29 cellular contexts compared by ENCODE assay signal in the genomic region with DNA sequence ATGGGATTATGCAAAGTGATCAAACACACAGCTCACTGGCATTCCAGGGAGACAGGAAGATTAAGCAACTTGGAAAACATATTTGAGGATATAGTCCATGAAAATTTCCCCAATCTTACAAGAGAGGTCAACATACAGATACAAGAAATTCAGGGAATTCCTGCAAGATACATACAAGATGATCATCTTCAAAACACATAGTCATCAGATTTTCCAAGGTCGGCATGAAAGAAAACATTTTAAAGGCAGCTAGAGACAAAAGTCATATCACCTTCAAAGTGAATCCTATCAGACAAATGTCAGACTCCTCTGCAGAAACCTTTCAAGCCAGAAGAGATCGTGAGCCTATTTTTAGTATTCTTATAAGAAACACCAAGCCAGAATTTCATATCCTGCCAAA.
DNase-seq lines count a peak whose midpoint lies in the region; ATAC-seq, FAIRE-seq and TF ChIP-seq lines count a peak whose summit lies in the region.
"Had no signal": no experiment of that assay in that cellular context is flagged by ENCODE, and none has a peak within 500 bp of the region (broad histone marks: within the 10 kb centered on the region; RNA-seq: fewer than 3 reads in every experiment).

No MANE protein-coding gene starts in this region.

- in situ Hi-C loops in HepG2 (cut with HindIII; ENCODE audit: extremely low pct_ligation_motif_present, low pct_unique_long_range_greater_than_20kb) = no loop called here

- no peak overlapping the region for H2AFZ ChIP-seq in HepG2 (ENCODE audit: low read length)

- no peak overlapping the region for H3K4me2 ChIP-seq in HepG2 (ENCODE audit: low read depth, low read length)
- H3K4me2 ChIP-seq: A549; BLaER1; BLaER1 treated with 17β-estradiol and CSF1 and Interleukin-3, amounts not matched to agents 10 nM and 100 nM had no signal

- H3K9me3 ChIP-seq in HepG2 (ENCODE audit: low read length) (no peaks in the 10 kb centered on the region), right lobe of liver (no peaks in the 10 kb centered on the region)
- H3K9me3 ChIP-seq: A549, BE2C, BLaER1, Caco-2 had no signal

- H3K4me1 ChIP-seq in HepG2 (ENCODE audit: insufficient read depth, low read length) = no peaks in the 10 kb centered on the region
- no peaks in the 10 kb centered on the region for H3K4me1 ChIP-seq in right lobe of liver
- H3K4me1 ChIP-seq: A549, BE2C, Caco-2 had no signal

- BruUV-seq in HepG2 (replicated peaks; lab: Mats Ljungman, UMichigan) = no TSS peak

- H3K27me3 ChIP-seq in HepG2 (ENCODE audit: control insufficient read depth in 1 of 2, insufficient read depth in 2 of 2, low read length in 2 of 2) (no peaks in the 10 kb centered on the region), right lobe of liver (no peaks in the 10 kb centered on the region)
- H3K27me3 ChIP-seq: BE2C; BLaER1; BLaER1 treated with 17β-estradiol and CSF1 and Interleukin-3, amounts not matched to agents 10 nM and 100 nM had no signal

- H3K27ac ChIP-seq in HepG2 (ENCODE audit: extremely low read length, insufficient read depth, low read length) = no peak overlapping the region
- H3K27ac ChIP-seq in right lobe of liver = no peak overlapping the region
- H3K27ac ChIP-seq: 22Rv1; A549; BLaER1; BLaER1 treated with 17β-estradiol and CSF1 and Interleukin-3, amounts not matched to agents 10 nM and 100 nM; C4-2B had no signal

- DNase-seq in HepG2 (ENCODE audit: low spot score) (no peak), right lobe of liver (no peak)
- DNase-seq: 8988T; ACHN; AML-193; BE2C; C1 segment of cervical spinal cord; Caco-2; Calu3; CD4-positive, alpha-beta memory T cell; CD4-positive, alpha-beta T cell; CD4-positive, CD25-positive, alpha-beta regulatory T cell; CD8-positive, alpha-beta memory T cell; CD8-positive, alpha-beta T cell; COR-L47; DMS 273 treated with DMSO at 0.1 percent for 48 hours; DMS153; DMS53; DMS79; DMS79 treated with DMSO at 0.1 percent for 48 hours; DND-41; EL had no signal

- no peaks in the 10 kb centered on the region for H4K20me1 ChIP-seq in HepG2 (ENCODE audit: insufficient read depth, low read length)
- H4K20me1 ChIP-seq: BLaER1; BLaER1 treated with 17β-estradiol and CSF1 and Interleukin-3, amounts not matched to agents 10 nM and 100 nM had no signal

- TF ChIP-seq CTCF in HepG2 (CRISPR knock-in tag; IDR thresholded peaks at IDR 0.05) = no peak
- no peak for TF ChIP-seq CTCF in right lobe of liver (IDR thresholded peaks at IDR 0.05)

- POLR2A ChIA-PET in HepG2 (lab: Yijun Ruan, JAX) = no interaction called here

- H3K36me3 ChIP-seq in HepG2 (replicated peaks in 1 of 2; ENCODE audit: control insufficient read depth in 1 of 2, insufficient read depth in 2 of 2, low read length in 2 of 2) = no peaks in the 10 kb centered on the region
- no peaks in the 10 kb centered on the region for H3K36me3 ChIP-seq in right lobe of liver
- H3K36me3 ChIP-seq: BE2C; BLaER1; BLaER1 treated with 17β-estradiol and CSF1 and Interleukin-3, amounts not matched to agents 10 nM and 100 nM had no signal

- ATAC-seq in HepG2 = no peak
- ATAC-seq in right lobe of liver = no peak
- ATAC-seq: A549; CD8-positive, alpha-beta T cell had no signal

- WGBS in HepG2 (ENCODE audit: low lambda C conversion rate) = 0% methylated on average over 2 of the region's 2 CpGs
- WGBS in right lobe of liver (ENCODE audit: insufficient coverage, low coverage, low lambda C conversion rate, missing lambda C conversion rate) = 55% methylated on average over 2 of the region's 2 CpGs

- TF ChIP-seq POLR2A in HepG2 (IDR thresholded peaks at IDR 0.05; ENCODE audit: insufficient read depth in 1 of 2, low read depth in 2 of 2, low read length in 2 of 2) = no peak
- TF ChIP-seq POLR2A in right lobe of liver (IDR thresholded peaks at IDR 0.05) = no peak

- no peak for FAIRE-seq in HepG2 (lab: Jason Lieb, UNC)
- FAIRE-seq: A204.1, A549, D721Med had no signal

- intact Hi-C loops in HepG2 (cut with micrococcal nuclease; ENCODE audit: unreplicated experiment) (no loop called here), right lobe of liver (cut with DNase I) (no loop called here)

- H3K79me2 ChIP-seq in HepG2 (ENCODE audit: insufficient read depth, low read length) = no peaks in the 10 kb centered on the region

- CTCF ChIA-PET in HepG2 (lab: Yijun Ruan, JAX; ENCODE audit: low intra/inter-chr PET ratio, low total read pairs) = no interaction called here

- TF ChIP-seq RAD21 in HepG2 (CRISPR knock-in tag; IDR thresholded peaks at IDR 0.05) = no peak

- no peak for TF ChIP-seq EP300 in HepG2 (IDR thresholded peaks at IDR 0.05; ENCODE audit: low read depth in 2 of 2, low read length in 2 of 2)
- TF ChIP-seq EP300 in HepG2 (CRISPR knock-in tag; IDR thresholded peaks at IDR 0.05; ENCODE audit: borderline replicate concordance) = no peak

- no peak overlapping the region for H3K9ac ChIP-seq in HepG2 (ENCODE audit: insufficient read depth, low read depth, low read length)
- H3K9ac ChIP-seq: BLaER1; BLaER1 treated with 17β-estradiol and CSF1 and Interleukin-3, amounts not matched to agents 10 nM and 100 nM had no signal

- H3K4me3 ChIP-seq in HepG2 (replicated peaks in 1 of 3; ENCODE audit: insufficient read depth in 1 of 3, low read depth in 2 of 3, low read length in 3 of 3) (no peak overlapping the region), right lobe of liver (no peak overlapping the region)
- H3K4me3 ChIP-seq: A549; BLaER1; BLaER1 treated with 17β-estradiol and CSF1 and Interleukin-3, amounts not matched to agents 10 nM and 100 nM had no signal

TF ChIP-seq in HepG2, 621 proteins besides CTCF, POLR2A, EP300 and RAD21:
- no peak for TF ChIP-seq U2AF1 (optimal IDR thresholded peaks at IDR 0.05; ENCODE audit: low read depth, low read length)
- TF ChIP-seq ISL2 (CRISPR knock-in tag; IDR thresholded peaks at IDR 0.05) = no peak
- peak; percentile 63 for TF ChIP-seq MAFF (IDR thresholded peaks at IDR 0.05; ENCODE audit: low read depth, low read length)
- no peak for TF ChIP-seq ZNF773 (CRISPR knock-in tag; IDR thresholded peaks at IDR 0.05; ENCODE audit: borderline replicate concordance)
- TF ChIP-seq MBNL3 (CRISPR knock-in tag; conservative IDR thresholded peaks at IDR 0.05) = no peak
- TF ChIP-seq CBX1 (IDR thresholded peaks at IDR 0.05; ENCODE audit: low read depth) = no peak
- TF ChIP-seq MAFK (conservative IDR thresholded peaks at IDR 0.05 in 1 of 2, IDR thresholded peaks at IDR 0.05 in 1 of 2; ENCODE audit: low read length in 2 of 2) = peak; percentile 65 to 71
- no peak for TF ChIP-seq CENPT (CRISPR knock-in tag; IDR thresholded peaks at IDR 0.05; ENCODE audit: low read depth)
- no peak for TF ChIP-seq RBFOX2 (IDR thresholded peaks at IDR 0.05; ENCODE audit: low read depth, low read length)
- TF ChIP-seq, protein P1, sequence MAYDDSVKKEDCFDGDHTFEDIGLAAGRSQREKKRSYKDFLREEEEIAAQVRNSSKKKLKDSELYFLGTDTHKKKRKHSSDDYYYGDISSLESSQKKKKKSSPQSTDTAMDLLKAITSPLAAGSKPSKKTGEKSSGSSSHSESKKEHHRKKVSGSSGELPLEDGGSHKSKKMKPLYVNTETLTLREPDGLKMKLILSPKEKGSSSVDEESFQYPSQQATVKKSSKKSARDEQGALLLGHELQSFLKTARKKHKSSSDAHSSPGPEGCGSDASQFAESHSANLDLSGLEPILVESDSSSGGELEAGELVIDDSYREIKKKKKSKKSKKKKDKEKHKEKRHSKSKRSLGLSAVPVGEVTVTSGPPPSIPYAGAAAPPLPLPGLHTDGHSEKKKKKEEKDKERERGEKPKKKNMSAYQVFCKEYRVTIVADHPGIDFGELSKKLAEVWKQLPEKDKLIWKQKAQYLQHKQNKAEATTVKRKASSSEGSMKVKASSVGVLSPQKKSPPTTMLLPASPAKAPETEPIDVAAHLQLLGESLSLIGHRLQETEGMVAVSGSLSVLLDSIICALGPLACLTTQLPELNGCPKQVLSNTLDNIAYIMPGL (CRISPR knock-in tag; IDR thresholded peaks at IDR 0.05; ENCODE audit: borderline replicate concordance in 1 of 2, low read depth in 1 of 2) = no peak
- TF ChIP-seq RBM22 (optimal IDR thresholded peaks at IDR 0.05; ENCODE audit: low read length) = no peak
- no peak for TF ChIP-seq RCOR2 (CRISPR knock-in tag; IDR thresholded peaks at IDR 0.05)
